Comparison of ENCODE assay signal across 5 cellular contexts in the genomic region with DNA sequence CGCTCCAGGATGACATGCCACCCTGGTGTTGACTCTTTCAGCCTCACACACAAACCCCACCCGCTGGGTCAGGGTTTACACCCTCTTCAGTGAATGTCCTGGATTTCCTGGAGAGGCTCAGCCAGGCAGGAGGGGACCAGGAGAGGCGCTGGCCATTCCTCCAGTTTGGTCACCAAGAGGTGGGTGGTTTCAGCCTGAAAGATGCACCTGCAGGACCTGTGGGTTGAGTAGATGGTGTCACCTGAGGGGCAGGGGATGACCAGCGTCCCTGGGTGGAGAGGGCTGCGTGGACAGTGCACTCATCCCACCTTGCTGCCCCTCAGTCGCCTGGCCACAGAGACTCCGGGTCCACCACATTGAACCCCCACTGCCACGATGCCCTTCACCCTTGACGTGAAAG.
"Had no signal": no experiment of that assay in that cellular context is flagged by ENCODE, and none has a peak within 500 bp of the region (broad histone marks: within the 10 kb centered on the region; RNA-seq: fewer than 3 reads in every experiment).

No MANE protein-coding gene starts in this region.

- H3K27ac Mint-ChIP-seq: GM23338, H9 had no signal

- H3K4me2 ChIP-seq: GM23338 had no signal

- H3K4me3 Mint-ChIP-seq: GM23338, H9 had no signal

- H3K4me3 ChIP-seq: GM23338, K562 had no signal

- H3K4me1 Mint-ChIP-seq: GM23338 had no signal

- H2AFZ ChIP-seq: GM23338 had no signal

- H3K9me3 Mint-ChIP-seq: GM23338, H9 had no signal

- DNase-seq: H9, HCEC 1CT, IMR-90 had no signal
